Comparison of ENCODE assay signal across 22 cellular contexts in genomic region chr3:40990062-40990456, GRCh38.
DNase-seq lines count a peak whose midpoint lies in the region; ATAC-seq and TF ChIP-seq lines count a peak whose summit lies in the region.
"Had no signal": no experiment of that assay in that cellular context is flagged by ENCODE, and none has a peak within 500 bp of the region (broad histone marks: within the 10 kb centered on the region; RNA-seq: fewer than 3 reads in every experiment).

No MANE protein-coding gene starts in this region.

- no peak overlapping the region for H3K9ac ChIP-seq in mammary epithelial cell (ENCODE audit: insufficient read depth, low read length)
- H3K9ac ChIP-seq: BLaER1 had no signal

- TF ChIP-seq CTCF in Caco-2 (IDR thresholded peaks at IDR 0.05; ENCODE audit: insufficient read depth in 1 of 2, low read depth in 1 of 2, low read length in 1 of 2, severe bottlenecking in 1 of 2, unreplicated experiment in 1 of 2) = no peak
- no peak for TF ChIP-seq CTCF in mammary epithelial cell (conservative IDR thresholded peaks at IDR 0.05 in 1 of 2, IDR thresholded peaks at IDR 0.05 in 1 of 2; ENCODE audit: extremely low read depth in 1 of 2, insufficient read depth in 1 of 2, low read depth in 1 of 2, low read length in 2 of 2)

- H3K36me3 ChIP-seq in Caco-2 (ENCODE audit: control insufficient read depth, insufficient read depth, low read length) = no peaks in the 10 kb centered on the region
- no peaks in the 10 kb centered on the region for H3K36me3 ChIP-seq in mammary epithelial cell (ENCODE audit: insufficient read depth, low read length)
- H3K36me3 ChIP-seq: BLaER1, HAP-1 had no signal

- H3K4me1 ChIP-seq in Caco-2 (peaks cover 22% of the 10 kb centered on the region), mammary epithelial cell (ENCODE audit: insufficient read depth, low read length) (peaks cover 21% of the 10 kb centered on the region)
- H3K4me1 ChIP-seq: A549, BLaER1, HAP-1 had no signal

- H3K27me3 Mint-ChIP-seq in Caco-2 (ENCODE audit: insufficient read depth, unreplicated experiment) = no peaks in the 10 kb centered on the region

- intact Hi-C loops in Caco-2 (cut with micrococcal nuclease; ENCODE audit: unreplicated experiment) (no loop called here), mammary epithelial cell (cut with micrococcal nuclease) (no loop called here)

- BruUV-seq in Caco-2 (replicated peaks; lab: Mats Ljungman, UMichigan) (no TSS peak), mammary epithelial cell (replicated peaks; lab: Mats Ljungman, UMichigan) (no TSS peak)

- POLR2A ChIA-PET in Caco-2 (lab: Charles Lee) = no interaction called here

- no peaks in the 10 kb centered on the region for H3K36me3 Mint-ChIP-seq in Caco-2 (ENCODE audit: insufficient read depth, unreplicated experiment)
- H3K36me3 Mint-ChIP-seq: CD8-positive, alpha-beta T cell had no signal

- H3K27ac Mint-ChIP-seq in Caco-2 (ENCODE audit: unreplicated experiment) = peak overlapping the region; percentile 12
- H3K27ac Mint-ChIP-seq: B cell; CD4-positive, CD25-positive, alpha-beta regulatory T cell; CD8-positive, alpha-beta T cell; HFFc6 had no signal

- H3K79me2 ChIP-seq in mammary epithelial cell (ENCODE audit: insufficient read depth, low read length) = no peaks in the 10 kb centered on the region

- CTCF ChIA-PET in Caco-2 (lab: Charles Lee) (no interaction called here), mammary epithelial cell (lab: Charles Lee; ENCODE audit: low non-redundant PET) (no interaction called here)

- H3K9me3 Mint-ChIP-seq in Caco-2 (ENCODE audit: unreplicated experiment) = no peaks in the 10 kb centered on the region
- H3K9me3 Mint-ChIP-seq: CD8-positive, alpha-beta T cell had no signal

- H3K27me3 ChIP-seq in Caco-2 (replicated peaks; ENCODE audit: control insufficient read depth, insufficient read depth, low read length) = no peaks in the 10 kb centered on the region; the same call in 1 of the 2 replicates
- H3K27me3 ChIP-seq in mammary epithelial cell (ENCODE audit: insufficient read depth, low read length) = no peaks in the 10 kb centered on the region
- H3K27me3 ChIP-seq: BLaER1 had no signal

- WGBS in mammary epithelial cell (ENCODE audit: low coverage, missing lambda C conversion rate) = 100% methylated on average over 1 of the region's 1 CpG

- no peaks in the 10 kb centered on the region for H4K20me1 ChIP-seq in mammary epithelial cell (ENCODE audit: insufficient read depth, low read length)
- H4K20me1 ChIP-seq: BLaER1 had no signal

- no peak overlapping the region for H3K4me3 Mint-ChIP-seq in Caco-2 (ENCODE audit: unreplicated experiment)
- H3K4me3 Mint-ChIP-seq: B cell; CD4-positive, CD25-positive, alpha-beta regulatory T cell; CD8-positive, alpha-beta T cell; HFFc6 had no signal

- no peak overlapping the region for H3K27ac ChIP-seq in mammary epithelial cell (ENCODE audit: insufficient read depth, low read depth, low read length)
- H3K27ac ChIP-seq: A549, BLaER1, C4-2B had no signal

- no peak for DNase-seq in Caco-2
- no peak for DNase-seq in mammary epithelial cell
- DNase-seq in iris pigment epithelial cell (ENCODE audit: low read depth) = peak; percentile 31
- DNase-seq in HuH-7 (ENCODE audit: low spot score) = no peak
- DNase-seq in AML-193 (lab: John Stamatoyannopoulos, UW) = no peak
- DNase-seq: 8988T; ACHN; CD4-positive, CD25-positive, alpha-beta regulatory T cell; CD8-positive, alpha-beta T cell; DMS 273 treated with DMSO at 0.1 percent for 48 hours; DMS79; EL; GDM1; GOT3; HFFc6 had no signal

- ATAC-seq in HG02610 (IDR thresholded peaks at IDR 0.05; ENCODE audit: unreplicated experiment) = no peak
- ATAC-seq: A549; CD8-positive, alpha-beta T cell; GM12878 had no signal

- no peaks in the 10 kb centered on the region for H3K9me3 ChIP-seq in Caco-2
- H3K9me3 ChIP-seq in mammary epithelial cell (replicated peaks; ENCODE audit: insufficient read depth, low read length) = no peaks in the 10 kb centered on the region
- H3K9me3 ChIP-seq: A549, BLaER1, HAP-1 had no signal

- H3K4me2 ChIP-seq in mammary epithelial cell (ENCODE audit: insufficient read depth, low read depth, low read length) = no peak overlapping the region
- H3K4me2 ChIP-seq: A549, BLaER1 had no signal

- H3K4me1 Mint-ChIP-seq in Caco-2 (ENCODE audit: low read depth, unreplicated experiment) = peaks cover 13% of the 10 kb centered on the region
- H3K4me1 Mint-ChIP-seq: B cell; CD4-positive, CD25-positive, alpha-beta regulatory T cell had no signal

- in situ Hi-C loops in mammary epithelial cell (cut with MboI; ENCODE audit: low sequenced_read_pairs in 2 of 2) = no loop called here

- dilution Hi-C loops in mammary epithelial cell (cut with HindIII; ENCODE audit: low sequenced_read_pairs) = no loop called here

- H3K4me3 ChIP-seq in Caco-2 (ENCODE audit: low read depth, low read length) (no peak overlapping the region), mammary epithelial cell (replicated peaks in 1 of 3; ENCODE audit: insufficient read depth in 1 of 3, low read depth in 2 of 3, low read length in 3 of 3) (no peak overlapping the region)
- H3K4me3 ChIP-seq: A549, BLaER1, GM12878, HAP-1 had no signal

- peak overlapping the region; percentile 59 for H2AFZ ChIP-seq in mammary epithelial cell (ENCODE audit: low read depth, low read length)
